2 cellular contexts compared by ENCODE assay signal in genomic region chr2:143974262-143974661, GRCh38.
TF ChIP-seq lines count a peak whose summit lies in the region.

No MANE protein-coding gene starts in this region.

TF ChIP-seq in HepG2, 621 proteins besides CTCF, POLR2A, EP300 and RAD21:
- no peak for TF ChIP-seq ZNF543 (CRISPR knock-in tag; IDR thresholded peaks at IDR 0.05)
- TF ChIP-seq ATF7 (IDR thresholded peaks at IDR 0.05): peak; percentile 56
- no peak for TF ChIP-seq ATF7 (CRISPR knock-in tag; IDR thresholded peaks at IDR 0.05)
- no peak for TF ChIP-seq ZNF615 (CRISPR knock-in tag; IDR thresholded peaks at IDR 0.05; ENCODE audit: borderline replicate concordance)
- no peak for TF ChIP-seq FOXP4 (CRISPR knock-in tag; IDR thresholded peaks at IDR 0.05)
- TF ChIP-seq ZFYVE20 (CRISPR knock-in tag; IDR thresholded peaks at IDR 0.05; ENCODE audit: borderline replicate concordance, low read depth): no peak
- peak; percentile 83 for TF ChIP-seq CEBPB (IDR thresholded peaks at IDR 0.05; ENCODE audit: borderline replicate concordance, low read depth, low read length)
- TF ChIP-seq MZF1 (CRISPR knock-in tag; IDR thresholded peaks at IDR 0.05; ENCODE audit: borderline replicate concordance): no peak
- TF ChIP-seq ZNF775 (CRISPR knock-in tag; IDR thresholded peaks at IDR 0.05; ENCODE audit: borderline replicate concordance): no peak
- no peak for TF ChIP-seq ISL2 (CRISPR knock-in tag; IDR thresholded peaks at IDR 0.05)
TF ChIP-seq in HepG2: peak in this region for 2.

TF ChIP-seq in K562, 482 proteins besides CTCF, POLR2A, EP300 and RAD21:
- no peak for TF ChIP-seq E2F4 (CRISPR knock-in tag; IDR thresholded peaks at IDR 0.05; ENCODE audit: low read depth)
- no peak for TF ChIP-seq CEBPG (CRISPR knock-in tag; IDR thresholded peaks at IDR 0.05)
- TF ChIP-seq CEBPG (tag; conservative IDR thresholded peaks at IDR 0.05 in 1 of 2, IDR thresholded peaks at IDR 0.05 in 1 of 2): peak; percentile 78 to 92
- TF ChIP-seq BRF2 (IDR thresholded peaks at IDR 0.05; ENCODE audit: borderline replicate concordance, insufficient read depth, insufficient read length): no peak
- no peak for TF ChIP-seq ZNF217 (CRISPR knock-in tag; IDR thresholded peaks at IDR 0.05)
- TF ChIP-seq ARID1B (IDR thresholded peaks at IDR 0.05): no peak
- no peak for TF ChIP-seq ASH1L (IDR thresholded peaks at IDR 0.05; ENCODE audit: borderline replicate concordance, low read depth, partially characterized antibody)
- no peak for TF ChIP-seq NCOA6 (IDR thresholded peaks at IDR 0.05)
- no peak for TF ChIP-seq CEBPZ (IDR thresholded peaks at IDR 0.05; ENCODE audit: borderline replicate concordance, low read depth, low read length)
- no peak for TF ChIP-seq BRF1 (IDR thresholded peaks at IDR 0.05; ENCODE audit: borderline replicate concordance, extremely low read depth, insufficient read length)
- TF ChIP-seq XRCC5 (IDR thresholded peaks at IDR 0.05; ENCODE audit: low read depth, low read length): no peak
- no peak for TF ChIP-seq NFRKB (IDR thresholded peaks at IDR 0.05; ENCODE audit: low read depth)
- TF ChIP-seq CEBPB (tag; IDR thresholded peaks at IDR 0.05): peak; percentile 81
- TF ChIP-seq NCOA1 (IDR thresholded peaks at IDR 0.05; ENCODE audit: low read depth): no peak
- TF ChIP-seq TCF3 (CRISPR knock-in tag; IDR thresholded peaks at IDR 0.05): no peak
- no peak for TF ChIP-seq NR2C1 (IDR thresholded peaks at IDR 0.05)
- no peak for TF ChIP-seq NR2C1 (tag; IDR thresholded peaks at IDR 0.05)
- TF ChIP-seq HEY1 (CRISPR knock-in tag; IDR thresholded peaks at IDR 0.05; ENCODE audit: borderline replicate concordance): no peak
- TF ChIP-seq RBBP5 (IDR thresholded peaks at IDR 0.05; ENCODE audit: borderline replicate concordance, insufficient read depth, low read length, poor library complexity, severe bottlenecking): no peak
- no peak for TF ChIP-seq ZNF408 (CRISPR knock-in tag; IDR thresholded peaks at IDR 0.05; ENCODE audit: low read depth)
- no peak for TF ChIP-seq STAT5A (IDR thresholded peaks at IDR 0.05; ENCODE audit: borderline replicate concordance, low read length)
- no peak for TF ChIP-seq XRCC4 (IDR thresholded peaks at IDR 0.05; ENCODE audit: extremely low read depth, insufficient read depth, insufficient read length)
- no peak for TF ChIP-seq ZNF384 (IDR thresholded peaks at IDR 0.05; ENCODE audit: low read depth, low read length)
- peak; percentile 69 for TF ChIP-seq ATF3 (IDR thresholded peaks at IDR 0.05)
- no peak for TF ChIP-seq ATF3 (CRISPR knock-in tag; conservative IDR thresholded peaks at IDR 0.05)
- TF ChIP-seq CCAR2 (IDR thresholded peaks at IDR 0.05; ENCODE audit: low read depth, low read length): no peak
- TF ChIP-seq MBD2 (IDR thresholded peaks at IDR 0.05; ENCODE audit: borderline replicate concordance, low read depth): no peak
- no peak for TF ChIP-seq RBM14 (IDR thresholded peaks at IDR 0.05; ENCODE audit: borderline replicate concordance, insufficient read depth, low read depth, low read length)
- TF ChIP-seq ATF4 (CRISPR knock-in tag; IDR thresholded peaks at IDR 0.05): peak; percentile 43; the same call in 1 of the 2 replicates
- TF ChIP-seq THRB (CRISPR knock-in tag; conservative IDR thresholded peaks at IDR 0.05): no peak
- TF ChIP-seq SLC30A9 (CRISPR knock-in tag; IDR thresholded peaks at IDR 0.05): no peak
- no peak for TF ChIP-seq PKNOX1 (IDR thresholded peaks at IDR 0.05)
- TF ChIP-seq ZSCAN32 (CRISPR knock-in tag; IDR thresholded peaks at IDR 0.05): 0 out of 2 replicates have a peak, but pooled peaks have one; percentile 53
- TF ChIP-seq MCM3 (IDR thresholded peaks at IDR 0.05): no peak
- no peak for TF ChIP-seq BCOR (IDR thresholded peaks at IDR 0.05)
- no peak for TF ChIP-seq MYBL2 (IDR thresholded peaks at IDR 0.05; ENCODE audit: low read depth)
- no peak for TF ChIP-seq MYBL2 (CRISPR knock-in tag; IDR thresholded peaks at IDR 0.05; ENCODE audit: borderline replicate concordance)
- TF ChIP-seq TRIM24 (IDR thresholded peaks at IDR 0.05): peak in 1 of 2 experiments; percentile 43; a peak in 1 of 4 replicates
- no peak for TF ChIP-seq NCOA4 (IDR thresholded peaks at IDR 0.05; ENCODE audit: partially characterized antibody)
- no peak for TF ChIP-seq ZNF282 (CRISPR knock-in tag; IDR thresholded peaks at IDR 0.05)
- TF ChIP-seq LARP7 (IDR thresholded peaks at IDR 0.05): no peak
- TF ChIP-seq HBP1 (CRISPR knock-in tag; IDR thresholded peaks at IDR 0.05): no peak
- no peak for TF ChIP-seq POLR2G (IDR thresholded peaks at IDR 0.05; ENCODE audit: low read depth, low read length)
- no peak for TF ChIP-seq ZNF668 (CRISPR knock-in tag; IDR thresholded peaks at IDR 0.05)
- no peak for TF ChIP-seq BRD4 (IDR thresholded peaks at IDR 0.05)
- TF ChIP-seq FOXJ2 (tag; IDR thresholded peaks at IDR 0.05): no peak
- TF ChIP-seq ZNF263 (CRISPR knock-in tag; IDR thresholded peaks at IDR 0.05; ENCODE audit: borderline replicate concordance): no peak
- TF ChIP-seq THAP12 (CRISPR knock-in tag; IDR thresholded peaks at IDR 0.05): no peak
